ENCODE assay signal across 1 cellular context in the genomic region with DNA sequence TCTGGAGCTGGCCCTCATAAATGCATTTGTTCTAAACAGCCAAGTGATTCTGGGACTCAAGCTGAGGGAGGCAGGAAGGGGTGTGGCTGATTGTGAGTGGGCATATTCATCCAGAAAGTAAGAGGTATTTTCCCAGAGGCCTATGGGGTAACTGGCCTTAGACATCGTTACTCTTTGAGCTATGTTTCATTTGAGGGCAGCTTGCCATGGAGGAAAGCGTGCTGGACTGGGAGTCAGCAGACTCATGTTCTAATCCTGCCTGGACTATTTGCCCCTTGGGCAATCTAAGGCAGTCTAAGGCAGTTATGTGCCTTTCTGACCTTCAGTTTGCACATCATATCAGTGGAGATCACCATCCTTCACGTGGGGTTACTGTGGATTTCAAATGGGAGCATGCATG.
TF ChIP-seq lines count a peak whose summit lies in the region.

No MANE protein-coding gene starts in this region.

TF ChIP-seq in H1, 55 proteins besides CTCF, POLR2A, EP300 and RAD21 (continued from another document):
- TF ChIP-seq, protein P1, sequence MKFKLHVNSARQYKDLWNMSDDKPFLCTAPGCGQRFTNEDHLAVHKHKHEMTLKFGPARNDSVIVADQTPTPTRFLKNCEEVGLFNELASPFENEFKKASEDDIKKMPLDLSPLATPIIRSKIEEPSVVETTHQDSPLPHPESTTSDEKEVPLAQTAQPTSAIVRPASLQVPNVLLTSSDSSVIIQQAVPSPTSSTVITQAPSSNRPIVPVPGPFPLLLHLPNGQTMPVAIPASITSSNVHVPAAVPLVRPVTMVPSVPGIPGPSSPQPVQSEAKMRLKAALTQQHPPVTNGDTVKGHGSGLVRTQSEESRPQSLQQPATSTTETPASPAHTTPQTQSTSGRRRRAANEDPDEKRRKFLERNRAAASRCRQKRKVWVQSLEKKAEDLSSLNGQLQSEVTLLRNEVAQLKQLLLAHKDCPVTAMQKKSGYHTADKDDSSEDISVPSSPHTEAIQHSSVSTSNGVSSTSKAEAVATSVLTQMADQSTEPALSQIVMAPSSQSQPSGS (IDR thresholded peaks at IDR 0.05; ENCODE audit: low read length), result no peak
- TF ChIP-seq KDM4A (IDR thresholded peaks at IDR 0.05; ENCODE audit: low read depth, low read length, severe bottlenecking) (no peak), TAF7 (optimal IDR thresholded peaks at IDR 0.05; ENCODE audit: borderline replicate concordance, low read depth, low read length) (no peak), KDM1A (IDR thresholded peaks at IDR 0.05; ENCODE audit: borderline replicate concordance, low read length) (no peak), SRF (IDR thresholded peaks at IDR 0.05; ENCODE audit: low read depth, low read length) (no peak), CBX5 (IDR thresholded peaks at IDR 0.05; ENCODE audit: low read depth, low read length) (no peak)
